ENCODE assay signal across 2 cellular contexts in genomic region chr10:24418532-24418931, GRCh38.
TF ChIP-seq lines count a peak whose summit lies in the region.

No MANE protein-coding gene starts in this region.

TF ChIP-seq in SK-N-SH, 30 proteins besides CTCF, POLR2A, EP300 and RAD21 (continued from another document):
- TF ChIP-seq REST (IDR thresholded peaks at IDR 0.05; ENCODE audit: low read depth, low read length) = no peak
- TF ChIP-seq RFX5 (IDR thresholded peaks at IDR 0.05; ENCODE audit: low read length) = no peak
- TF ChIP-seq YY1 (IDR thresholded peaks at IDR 0.05; ENCODE audit: low read depth) = no peak
- TF ChIP-seq MAX (IDR thresholded peaks at IDR 0.05; ENCODE audit: low read depth) = no peak
- no peak for TF ChIP-seq EZH2phosphoT487 (IDR thresholded peaks at IDR 0.05; ENCODE audit: borderline replicate concordance, low read depth)
- TF ChIP-seq FOSL2 (IDR thresholded peaks at IDR 0.05; ENCODE audit: borderline replicate concordance, low read depth) = no peak

TF ChIP-seq in SK-N-SH treated with all-trans-retinoic acid at 6 μM for 48 hours, 23 proteins besides CTCF, POLR2A, EP300 and RAD21 (continued from another document):
- TF ChIP-seq PATZ1 (CRISPR knock-in tag; IDR thresholded peaks at IDR 0.05; ENCODE audit: borderline replicate concordance) (no peak), ZFP30 (CRISPR knock-in tag; IDR thresholded peaks at IDR 0.05) (no peak), ISL1 (CRISPR knock-in tag; IDR thresholded peaks at IDR 0.05) (no peak), CSDC2 (CRISPR knock-in tag; IDR thresholded peaks at IDR 0.05) (no peak), SNAI2 (CRISPR knock-in tag; IDR thresholded peaks at IDR 0.05) (no peak), BACH2 (CRISPR knock-in tag; IDR thresholded peaks at IDR 0.05; ENCODE audit: borderline replicate concordance) (no peak), ZNF8 (CRISPR knock-in tag; IDR thresholded peaks at IDR 0.05) (no peak)
